10 cellular contexts compared by ENCODE assay signal in the genomic region with DNA sequence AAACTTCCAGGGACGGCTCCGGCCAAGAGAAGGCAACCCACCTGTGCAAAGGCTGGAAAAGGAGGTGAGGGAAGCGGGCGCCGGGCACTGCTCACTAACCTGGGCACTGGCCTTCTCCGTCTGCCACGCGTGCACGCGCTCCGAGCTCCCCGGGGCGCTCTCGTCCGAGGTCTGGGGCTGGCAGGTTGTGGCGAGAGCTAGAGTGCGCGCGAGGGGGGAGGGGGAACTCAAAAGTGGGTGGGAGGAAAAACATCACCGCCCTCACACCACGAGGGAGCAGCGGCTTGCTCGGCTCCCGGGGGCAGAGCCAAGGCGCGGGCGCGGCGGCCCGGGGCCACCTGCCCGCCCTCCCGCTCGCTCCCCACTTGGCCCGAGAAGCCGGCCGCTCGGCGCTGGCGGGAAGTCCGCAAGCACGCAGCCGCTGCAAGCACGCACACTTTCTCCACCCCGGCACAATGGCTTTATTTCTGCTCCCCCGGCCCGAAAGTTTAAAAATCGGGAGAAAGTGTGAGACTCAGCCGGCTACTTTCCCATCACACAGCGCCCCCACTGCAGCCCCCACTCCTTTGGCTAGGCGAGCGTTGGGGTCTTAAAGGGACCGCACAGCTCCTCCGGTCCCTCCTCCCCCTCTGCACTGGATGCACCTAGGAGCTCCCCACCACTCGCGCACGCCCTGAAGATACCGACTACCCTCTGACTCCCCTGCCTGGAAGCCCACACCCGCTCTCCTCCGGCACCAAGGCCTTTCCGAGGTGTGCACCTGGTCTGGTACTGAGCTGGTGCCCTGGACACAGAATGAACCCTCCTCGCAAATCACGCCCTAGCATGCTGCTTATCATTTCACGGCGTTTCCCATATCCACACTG. TPM values are rescaled to one million over a fixed set of nuclear protein-coding genes. Genes with fewer than 3 reads are reported as not detected.
DNase-seq lines count a peak whose midpoint lies in the region; ATAC-seq and TF ChIP-seq lines count a peak whose summit lies in the region.
"Had no signal": no experiment of that assay in that cellular context is flagged by ENCODE, and none has a peak within 500 bp of the region (broad histone marks: within the 10 kb centered on the region; RNA-seq: fewer than 3 reads in every experiment).

Gene CHRDL1, minus strand, starts transcription at position 173 of the 866 bp plus-strand sequence. CDS start 3,636 bp downstream, outside the sequence.

- no peak within 1 kb of the TSS for H3K27ac ChIP-seq in right cardiac atrium (ENCODE audit: low read length)

- POLR2A ChIA-PET in WTC11 (lab: Charles Lee) = interaction anchor here (1.1 to 1.2 kb wide), 2 partner anchors 18 to 41 kb away, joined by 4 read pairs; no protein-coding TSS in a partner anchor

- H3K4me3 Mint-ChIP-seq in WTC11 = peak within 1 kb of the TSS; percentile 79
- H3K4me3 Mint-ChIP-seq: T-helper 1 cell treated with Interleukin-12 subunit alpha and Interleukin-12 subunit beta and Interleukin-4 antibody, amounts not matched to agents 30 μg/mL and 1 μg/mL, for 36 hours had no signal

- no peaks in the 10 kb centered on the region for H3K27me3 ChIP-seq in right cardiac atrium (ENCODE audit: control insufficient read depth, insufficient read depth)

- peak; percentile 87 for ATAC-seq in WTC11
- peak; percentile 49 to 80 for ATAC-seq in right cardiac atrium
- ATAC-seq in HG03460 (IDR thresholded peaks at IDR 0.05; ENCODE audit: unreplicated experiment) = no peak

- CTCF ChIA-PET in WTC11 (lab: Charles Lee) = interaction anchor here (0.7 to 1.6 kb wide), 3 partner anchors 41 to 58 kb away, joined by 4 to 6 read pairs (median 4); no protein-coding TSS in a partner anchor

- WGBS in right cardiac atrium = 5% methylated on average over 62 of the region's 64 CpGs

- H3K36me3 Mint-ChIP-seq in WTC11 = no peaks in the 10 kb centered on the region

- no peak within 1 kb of the TSS for H3K27ac Mint-ChIP-seq in WTC11
- H3K27ac Mint-ChIP-seq: T-helper 1 cell treated with Interleukin-12 subunit alpha and Interleukin-12 subunit beta and Interleukin-4 antibody, amounts not matched to agents 30 μg/mL and 1 μg/mL, for 36 hours had no signal

- no peaks in the 10 kb centered on the region for H3K9me3 ChIP-seq in right cardiac atrium (ENCODE audit: control insufficient read depth, low read length)

- peak within 1 kb of the TSS; percentile 51 for H3K4me3 ChIP-seq in right cardiac atrium (ENCODE audit: low read length)
- peak within 1 kb of the TSS; percentile 57 for H3K4me3 ChIP-seq in retinal pigment epithelial cell (ENCODE audit: low read length)

- no peaks in the 10 kb centered on the region for H3K4me1 ChIP-seq in right cardiac atrium (ENCODE audit: control insufficient read depth, insufficient read depth, low read length)

- TF ChIP-seq CTCF in WTC11 (IDR thresholded peaks at IDR 0.05) (no peak), retinal pigment epithelial cell (conservative IDR thresholded peaks at IDR 0.05; ENCODE audit: low read depth, low read length) (no peak)

- intact Hi-C loops in right cardiac atrium (cut with DNase I) = no loop called here

- DNase-seq in NCI-H2227 (lab: John Stamatoyannopoulos, UW; ENCODE audit: unreplicated experiment) = peak; percentile 47
- DNase-seq in NCI-H2227 treated with DMSO at 0.1 percent for 48 hours (lab: John Stamatoyannopoulos, UW) = no peak
- DNase-seq in WTC11 (ENCODE audit: low spot score) = peak; percentile 35
- DNase-seq in right cardiac atrium = peak; percentile 49 to 79 (median 73)
- no peak for DNase-seq in retinal pigment epithelial cell (ENCODE audit: low read depth)
- no peak for DNase-seq in NCI-H1930 (lab: John Stamatoyannopoulos, UW)
- DNase-seq in stimulated activated naive CD4-positive, alpha-beta T cell treated with Interleukin-2 at 50 U/mL for 16 hours (lab: John Stamatoyannopoulos, UW) = no peak

- H3K4me1 Mint-ChIP-seq in WTC11 = peaks cover 20% of the 10 kb centered on the region

- H3K27me3 Mint-ChIP-seq in WTC11 (ENCODE audit: low read depth) = peaks cover 9% of the 10 kb centered on the region

- H3K9me3 Mint-ChIP-seq in WTC11 = no peaks in the 10 kb centered on the region
- H3K9me3 Mint-ChIP-seq: T-helper 1 cell treated with Interleukin-12 subunit alpha and Interleukin-12 subunit beta and Interleukin-4 antibody, amounts not matched to agents 30 μg/mL and 1 μg/mL, for 36 hours had no signal

TF ChIP-seq in WTC11, 78 proteins besides CTCF, POLR2A, EP300 and RAD21:
- TF ChIP-seq, protein P1, sequence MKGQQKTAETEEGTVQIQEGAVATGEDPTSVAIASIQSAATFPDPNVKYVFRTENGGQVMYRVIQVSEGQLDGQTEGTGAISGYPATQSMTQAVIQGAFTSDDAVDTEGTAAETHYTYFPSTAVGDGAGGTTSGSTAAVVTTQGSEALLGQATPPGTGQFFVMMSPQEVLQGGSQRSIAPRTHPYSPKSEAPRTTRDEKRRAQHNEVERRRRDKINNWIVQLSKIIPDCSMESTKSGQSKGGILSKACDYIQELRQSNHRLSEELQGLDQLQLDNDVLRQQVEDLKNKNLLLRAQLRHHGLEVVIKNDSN (CRISPR knock-in tag; IDR thresholded peaks at IDR 0.05) = no peak
- TF ChIP-seq FOXP4 (CRISPR knock-in tag; IDR thresholded peaks at IDR 0.05) (0 out of 2 replicates have a peak, but pooled peaks have one; percentile 42), MAX (CRISPR knock-in tag; IDR thresholded peaks at IDR 0.05) (0 out of 2 replicates have a peak, but pooled peaks have one; percentile 28)

RNA-seq across cellular contexts. Expression of gene CHRDL1, which starts in this region (rescaled TPM):
- total RNA-seq in WTC11 (2021) (11.1 to 11.5 TPM (median 11.5 TPM) in 3 replicates), right cardiac atrium (10 to 100 TPM in 3 of 4 donors, 1 to 10 TPM in 1; 7.4 to 20.8 (median 13.7) TPM)
- polyA plus RNA-seq in right cardiac atrium = 7.2 TPM
- total RNA-seq: pulmonary artery endothelial cell had no signal

Comparison
In these comparisons a context has a peak if more than half of its experiments do, and no peak if none do; other contexts are left out.
1. DNase-seq: peak in NCI-H2227 (single experiment), WTC11 (single experiment) and right cardiac atrium (3 of 3); none in NCI-H2227 treated with DMSO at 0.1 percent for 48 hours (single experiment), retinal pigment epithelial cell (single experiment), NCI-H1930 (0 of 2) and stimulated activated naive CD4-positive, alpha-beta T cell treated with Interleukin-2 at 50 U/mL for 16 hours (single experiment).